Comparison of ENCODE assay signal across 14 cellular contexts in genomic region chr10:71390921-71391690, GRCh38. TPM values are rescaled to one million over a fixed set of nuclear protein-coding genes. Genes with fewer than 3 reads are reported as not detected.
"Had no signal": no experiment of that assay in that cellular context is flagged by ENCODE, and none has a peak within 500 bp of the region (broad histone marks: within the 10 kb centered on the region; RNA-seq: fewer than 3 reads in every experiment).

No MANE protein-coding gene starts in this region.

- H3K27ac ChIP-seq: adrenal gland, foreskin keratinocyte, lower lobe of right lung, sigmoid colon, thyroid gland, uterus had no signal

- H3K36me3 ChIP-seq: adrenal gland, lower lobe of right lung, sigmoid colon, thyroid gland, uterus had no signal

- H3K27ac Mint-ChIP-seq: activated CD4-positive, alpha-beta T cell treated with anti-CD3 and anti-CD28 coated beads, Interleukin-2, amount 10 ng/mL, durations not matched to agents 7 days and 5 days; activated naive CD4-positive, alpha-beta T cell treated with anti-CD3 and anti-CD28 coated beads, Interleukin-2, amount 50 U/mL, for 24 hours had no signal

- H3K4me1 ChIP-seq: adrenal gland, foreskin keratinocyte, lower lobe of right lung, thyroid gland, uterus had no signal

- H3K4me3 Mint-ChIP-seq: activated CD4-positive, alpha-beta T cell treated with anti-CD3 and anti-CD28 coated beads, Interleukin-2, amount 10 ng/mL, durations not matched to agents 7 days and 5 days; activated naive CD4-positive, alpha-beta T cell treated with anti-CD3 and anti-CD28 coated beads, Interleukin-2, amount 50 U/mL, for 24 hours had no signal

- DNase-seq: activated CD4-positive, alpha-beta T cell treated with anti-CD3 and anti-CD28 coated beads, Interleukin-2, amount 10 ng/mL, durations not matched to agents 7 days and 5 days; central memory CD4-positive, alpha-beta T cell; cortex of kidney; effector memory CD4-positive, alpha-beta T cell; foreskin keratinocyte; kidney glomerular epithelial cell; lower lobe of right lung; sigmoid colon; stimulated activated CD4-positive, alpha-beta T cell treated with anti-CD3 and anti-CD28 coated beads, Interleukin-1b, Interleukin-23, amount 100 ng/mL, for 48 hours; thyroid gland; uterus had no signal

- H3K9me3 ChIP-seq: adrenal gland, lower lobe of right lung, sigmoid colon, thyroid gland, uterus had no signal

- H3K4me3 ChIP-seq: adrenal gland, lower lobe of right lung, sigmoid colon, thyroid gland, uterus had no signal

- H3K9me3 Mint-ChIP-seq: activated CD4-positive, alpha-beta T cell treated with anti-CD3 and anti-CD28 coated beads, Interleukin-2, amount 10 ng/mL, durations not matched to agents 7 days and 5 days; activated naive CD4-positive, alpha-beta T cell treated with anti-CD3 and anti-CD28 coated beads, Interleukin-2, amount 50 U/mL, for 24 hours had no signal

- H3K27me3 ChIP-seq: adrenal gland, thyroid gland, uterus had no signal

- H3K36me3 Mint-ChIP-seq: activated naive CD4-positive, alpha-beta T cell treated with anti-CD3 and anti-CD28 coated beads, Interleukin-2, amount 50 U/mL, for 24 hours had no signal

- ATAC-seq: foreskin keratinocyte, lower lobe of right lung had no signal

RNA-seq across cellular contexts. Expression of gene CDH23, which starts 5.6 kb away (rescaled TPM):
- total RNA-seq: osteocyte had no signal
- polyA plus RNA-seq: foreskin keratinocyte had no signal
